8 cellular contexts compared by ENCODE assay signal in the genomic region with DNA sequence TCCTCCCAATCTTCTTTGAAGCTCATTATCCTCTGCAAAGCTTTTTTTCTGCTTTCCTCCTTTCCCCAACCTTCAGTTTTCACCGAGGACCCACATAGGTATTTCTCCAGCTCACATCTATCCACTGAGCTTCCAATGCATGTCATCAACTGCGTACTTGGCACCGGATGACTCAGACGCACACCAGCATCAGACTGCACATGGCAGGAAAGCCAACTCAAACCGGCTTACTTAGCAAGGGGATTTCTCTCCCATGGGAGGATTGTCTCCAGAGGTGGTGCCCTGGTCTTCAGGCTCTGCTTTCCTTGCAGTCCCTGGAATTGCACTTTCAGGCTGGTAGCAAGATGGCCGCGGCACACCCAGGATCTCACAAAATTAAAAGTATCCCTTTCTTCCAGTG. TPM values are rescaled to one million over a fixed set of nuclear protein-coding genes. Genes with fewer than 3 reads are reported as not detected.
DNase-seq lines count a peak whose midpoint lies in the region; ATAC-seq, FAIRE-seq and TF ChIP-seq lines count a peak whose summit lies in the region.

No MANE protein-coding gene starts in this region.

- peak overlapping the region; percentile 70 for H3K4me3 ChIP-seq in BLaER1
- H3K4me3 ChIP-seq in dorsolateral prefrontal cortex, result peak overlapping the region in 37 of 59 donors; percentile 53 to 98 (median 89)

- H3K4me1 ChIP-seq in BLaER1, result peaks cover 34% of the 10 kb centered on the region

- H3K9me3 Mint-ChIP-seq in neural crest cell, result no peaks in the 10 kb centered on the region

- intact Hi-C loops in dorsolateral prefrontal cortex (cut with DNase I), result loop anchor here (5.0 to 10.0 kb wide), 3 partner anchors 198 to 450 kb away; partner anchors contain the start of genes CHD9 (in 1 of the 2), CHD9NB (in 1 of the 2), FTO (in 1 of the 2) and RPGRIP1L (in 1 of the 2)

- H3K27ac ChIP-seq in BLaER1, result peak overlapping the region; percentile 74
- peak overlapping the region; percentile 86 to 100 (median 98) for H3K27ac ChIP-seq in dorsolateral prefrontal cortex

- H3K9ac ChIP-seq in BLaER1, result peak overlapping the region; percentile 80; the same call in 1 of the 2 replicates

- peaks cover 6% of the 10 kb centered on the region for H3K27me3 Mint-ChIP-seq in neural crest cell (ENCODE audit: low read depth)

- H3K36me3 Mint-ChIP-seq in neural crest cell (ENCODE audit: low read depth), result no peaks in the 10 kb centered on the region

- no peaks in the 10 kb centered on the region for H3K9me3 ChIP-seq in BLaER1

- no peak overlapping the region for H3K27ac Mint-ChIP-seq in neural crest cell (ENCODE audit: unreplicated experiment)

- H3K4me2 ChIP-seq in BLaER1, result peak overlapping the region; percentile 93

- ATAC-seq in GM21515 (IDR thresholded peaks at IDR 0.05; ENCODE audit: unreplicated experiment) (no peak), GM21423 (IDR thresholded peaks at IDR 0.05; ENCODE audit: unreplicated experiment) (no peak)

- TF ChIP-seq CTCF in dorsolateral prefrontal cortex (IDR thresholded peaks at IDR 0.05 in 54 of 56, conservative IDR thresholded peaks at IDR 0.05 in 2 of 56; ENCODE audit: low read depth in 1 of 56, partially characterized antibody in 56 of 56) (no peak), neural crest cell (conservative IDR thresholded peaks at IDR 0.05) (no peak)

- FAIRE-seq in RCC 7860 (lab: Jason Lieb, UNC), result no peak

- DNase-seq in RCC 7860 (ENCODE audit: low spot score), result peak; percentile 75
- DNase-seq in dorsolateral prefrontal cortex, result no peak
- no peak for DNase-seq in neural crest cell (ENCODE audit: low read depth, low spot score)
- no peak for DNase-seq in SW 1271 (lab: John Stamatoyannopoulos, UW)
- no peak for DNase-seq in NCI-H2107 treated with DMSO at 0.1 percent for 48 hours (lab: John Stamatoyannopoulos, UW; ENCODE audit: unreplicated experiment)

- H4K20me1 ChIP-seq in BLaER1, result peaks cover 17% of the 10 kb centered on the region

- peaks cover 35% of the 10 kb centered on the region for H3K4me1 Mint-ChIP-seq in neural crest cell

- H3K27me3 ChIP-seq in BLaER1, result peaks cover 13% of the 10 kb centered on the region
- H3K27me3 ChIP-seq in dorsolateral prefrontal cortex, result no peaks in the 10 kb centered on the region

- H3K36me3 ChIP-seq in BLaER1, result no peaks in the 10 kb centered on the region

- H3K4me3 Mint-ChIP-seq in neural crest cell, result peak overlapping the region; percentile 97

RNA-seq across cellular contexts. Expression of gene AKTIP, which starts 1.7 kb away (rescaled TPM):
- total RNA-seq in dorsolateral prefrontal cortex (100 to 1,000 TPM in 83 of 120 experiments, 10 to 100 TPM in 37; 80.9 to 138 (median 106) TPM), neural crest cell (21.0 and 21.5 TPM in 2 replicates)
